In the genomic region with DNA sequence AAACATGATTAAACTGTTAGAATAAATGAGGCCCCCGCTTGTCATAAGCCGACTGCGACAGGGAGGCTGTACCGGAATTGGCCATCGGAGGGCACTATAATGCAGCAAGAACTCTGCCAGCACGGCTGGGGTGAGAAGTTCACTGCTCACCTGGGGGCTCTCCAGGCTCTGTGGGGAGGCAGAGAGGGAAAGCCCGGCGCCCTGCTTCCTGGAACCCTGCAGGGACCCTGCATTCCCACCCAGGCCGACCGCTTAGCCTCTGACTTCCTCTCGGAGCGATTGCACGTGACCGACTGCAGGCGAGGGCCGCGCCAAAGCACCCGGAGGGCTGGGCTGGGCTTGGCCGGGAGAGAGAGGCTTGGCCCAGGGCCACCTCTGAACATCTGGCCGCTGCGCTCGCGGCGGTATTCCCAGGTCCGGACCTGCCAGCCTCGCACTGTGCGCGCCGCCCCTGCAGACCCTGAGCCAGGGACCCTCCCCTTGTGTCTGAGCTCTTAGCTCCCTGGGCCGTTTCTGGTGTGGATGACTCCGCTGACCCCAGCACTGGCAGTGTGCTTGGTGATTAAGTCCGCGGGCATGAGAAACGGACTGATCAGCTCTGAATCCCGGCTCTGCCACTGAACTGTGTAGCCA, we compare ENCODE assay signal across 8 cellular contexts.
DNase-seq lines count a peak whose midpoint lies in the region; ATAC-seq and TF ChIP-seq lines count a peak whose summit lies in the region.

No MANE protein-coding gene starts in this region.

- H3K4me3 ChIP-seq in AG10803 (ENCODE audit: low read length): peak overlapping the region; percentile 67

- ATAC-seq in GM19025 (IDR thresholded peaks at IDR 0.05; ENCODE audit: low read depth, unreplicated experiment): peak; percentile 91
- ATAC-seq in HG03280 (IDR thresholded peaks at IDR 0.05; ENCODE audit: unreplicated experiment): peak; percentile 96
- ATAC-seq in activated CD4-positive, CD25-positive, alpha-beta regulatory T cell treated with anti-CD3 and anti-CD28 coated beads, Interleukin-2, amount 50 U/mL, for 24 hours: peak; percentile 88 to 91

- TF ChIP-seq CTCF in AG10803 (conservative IDR thresholded peaks at IDR 0.05; ENCODE audit: low read length): peak; percentile 90

- DNase-seq in AG10803 (ENCODE audit: low read depth) (peak; percentile 69), NCI-H345 (lab: John Stamatoyannopoulos, UW) (peak; percentile 84), cerebellar cortex (ENCODE audit: low spot score) (peak; percentile 65), kidney glomerular epithelial cell (lab: John Stamatoyannopoulos, UW) (peak; percentile 79)
- DNase-seq in stimulated activated CD4-positive, alpha-beta T cell treated with anti-CD3 and anti-CD28 coated beads, Interleukin-1b, Interleukin-23, amount 100 ng/mL, for 1 hour (ENCODE audit: low read depth in 2 of 2): peak; percentile 61 to 83

Comparison
In these comparisons a context has a peak if more than half of its experiments do, and no peak if none do; other contexts are left out.
1. Peak in every context shown above with its lines: DNase-seq, ATAC-seq and H3K4me3 ChIP-seq.